27 cellular contexts compared by ENCODE assay signal in genomic region chr11:59678813-59679165, GRCh38. TPM values are rescaled to one million over a fixed set of nuclear protein-coding genes. Genes with fewer than 3 reads are reported as not detected.
"Had no signal": no experiment of that assay in that cellular context is flagged by ENCODE, and none has a peak within 500 bp of the region (broad histone marks: within the 10 kb centered on the region; RNA-seq: fewer than 3 reads in every experiment).

No MANE protein-coding gene starts in this region.

- H3K27me3 ChIP-seq: dorsolateral prefrontal cortex, right atrium auricular region, sigmoid colon, stomach, transverse colon had no signal

- H3K27ac ChIP-seq: dorsolateral prefrontal cortex, heart right ventricle, right atrium auricular region, sigmoid colon, stomach, thoracic aorta, transverse colon had no signal

- H3K4me3 ChIP-seq: dorsolateral prefrontal cortex, heart right ventricle, right atrium auricular region, sigmoid colon, stomach, thoracic aorta, transverse colon had no signal

- H3K4me1 ChIP-seq: heart right ventricle, right atrium auricular region, sigmoid colon had no signal

- H3K27ac Mint-ChIP-seq: naive thymus-derived CD8-positive, alpha-beta T cell had no signal

- H3K36me3 Mint-ChIP-seq: naive thymus-derived CD8-positive, alpha-beta T cell had no signal

- H3K4me3 Mint-ChIP-seq: naive thymus-derived CD8-positive, alpha-beta T cell had no signal

- H3K36me3 ChIP-seq: heart right ventricle, right atrium auricular region, sigmoid colon, stomach, thoracic aorta, transverse colon had no signal

- H3K9me3 Mint-ChIP-seq: naive thymus-derived CD8-positive, alpha-beta T cell had no signal

- H3K9me3 ChIP-seq: heart right ventricle, right atrium auricular region, sigmoid colon, stomach, thoracic aorta, transverse colon had no signal

- DNase-seq: cortex of kidney; dorsolateral prefrontal cortex; effector CD8-positive, alpha-beta T cell; heart right ventricle; islet precursor cell; mammary epithelial cell; naive thymus-derived CD8-positive, alpha-beta T cell; posterior cingulate gyrus; sigmoid colon; small intestine; stimulated activated CD4-positive, alpha-beta T cell treated with anti-CD3 and anti-CD28 coated beads, Interleukin-12 subunit alpha, Interleukin-12 subunit beta, amount 100 ng/mL, for 4 hours; stimulated activated naive CD4-positive, alpha-beta T cell; stomach; substantia nigra; transverse colon had no signal

RNA-seq across cellular contexts. Expression of gene OR10V1, which starts 34.9 kb away (rescaled TPM):
- total RNA-seq: esophagus mucosa; fibroblast of lung; frontal cortex; heart right ventricle; left lobe of liver; lower leg skin; mammary epithelial cell; mesenteric fat pad; mononuclear cell; naive thymus-derived CD8-positive, alpha-beta T cell; osteocyte; right atrium auricular region; sigmoid colon; stomach; thoracic aorta; transverse colon; ureter had no signal
- polyA plus RNA-seq: fibroblast of lung; heart right ventricle; mammary epithelial cell; naive thymus-derived CD8-positive, alpha-beta T cell; neural cell; sigmoid colon; small intestine; stomach had no signal
